ENCODE assay signal across 22 cellular contexts in the genomic region with DNA sequence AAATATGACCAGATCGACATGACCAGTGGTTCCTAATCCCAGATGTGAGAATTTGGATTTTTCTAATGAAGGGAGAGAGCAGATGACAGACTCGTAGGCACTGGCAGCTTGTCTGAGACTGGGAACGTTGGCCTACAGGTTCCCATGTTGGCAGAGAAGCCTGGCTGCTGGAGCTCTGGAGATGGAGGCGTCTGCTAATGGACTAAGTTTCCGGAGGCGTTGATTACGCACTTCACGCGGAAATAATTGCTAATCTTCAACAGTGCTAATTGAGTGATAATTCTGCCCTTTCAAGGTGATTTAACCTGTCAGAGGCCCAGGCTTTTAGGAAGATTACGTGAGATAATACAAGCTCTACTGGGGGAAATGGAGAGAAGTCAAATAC.
DNase-seq lines count a peak whose midpoint lies in the region; FAIRE-seq and TF ChIP-seq lines count a peak whose summit lies in the region.
"Had no signal": no experiment of that assay in that cellular context is flagged by ENCODE, and none has a peak within 500 bp of the region (broad histone marks: within the 10 kb centered on the region; RNA-seq: fewer than 3 reads in every experiment).

No MANE protein-coding gene starts in this region.

- H3K4me2 ChIP-seq in H1 (ENCODE audit: insufficient read depth in 1 of 2, low read depth in 2 of 2, low read length in 2 of 2) (no peak overlapping the region), neuronal stem cell (ENCODE audit: insufficient read depth, low read length, poor library complexity, severe bottlenecking) (no peak overlapping the region)

- no peaks in the 10 kb centered on the region for H3K79me1 ChIP-seq in H1 (ENCODE audit: low read depth, low read length)
- no peaks in the 10 kb centered on the region for H3K79me1 ChIP-seq in neuronal stem cell (ENCODE audit: low read depth, low read length)

- H2BK12ac ChIP-seq in H1 (ENCODE audit: low read depth, low read length) (no peak overlapping the region), neuronal stem cell (ENCODE audit: low read length) (no peak overlapping the region)

- no peaks in the 10 kb centered on the region for H4K20me1 ChIP-seq in H1 (replicated peaks in 1 of 2; ENCODE audit: control insufficient read depth in 1 of 2, insufficient read depth in 2 of 2, low read length in 2 of 2)

- TF ChIP-seq RAD21 in H1 (IDR thresholded peaks at IDR 0.05 in 1 of 2, conservative IDR thresholded peaks at IDR 0.05 in 1 of 2; ENCODE audit: low read depth in 2 of 2, low read length in 2 of 2): no peak

- H4K8ac ChIP-seq in H1 (ENCODE audit: extremely low read depth, insufficient read depth, low read length) (no peak overlapping the region), neuronal stem cell (ENCODE audit: low read depth, low read length) (no peak overlapping the region)

- H3K9me3 ChIP-seq in H1 (ENCODE audit: insufficient read depth in 2 of 2, low read depth in 1 of 2, low read length in 1 of 2) (no peaks in the 10 kb centered on the region), neuronal stem cell (replicated peaks in 1 of 2; ENCODE audit: control insufficient read depth in 2 of 2, insufficient read depth in 1 of 2, low read depth in 1 of 2, low read length in 2 of 2) (no peaks in the 10 kb centered on the region)
- H3K9me3 ChIP-seq: Caco-2 had no signal

- H3K27ac ChIP-seq in H1 (ENCODE audit: low read depth, low read length) (no peak overlapping the region), neuronal stem cell (replicated peaks; ENCODE audit: low read length) (no peak overlapping the region)

- DNase-seq in NCI-H2171 treated with DMSO at 0.1 percent for 48 hours (lab: John Stamatoyannopoulos, UW) (peak; percentile 14), NCI-H2171 (lab: John Stamatoyannopoulos, UW) (no peak), NCI-H69 (lab: John Stamatoyannopoulos, UW) (peak; percentile 51), H1 (ENCODE audit: low read depth in 1 of 2, low spot score in 2 of 2) (no peak), neuronal stem cell (ENCODE audit: low spot score) (no peak), midbrain (lab: John Stamatoyannopoulos, UW) (no peak), hippocampal formation (lab: John Stamatoyannopoulos, UW) (no peak), NCI-H2081 treated with DMSO at 0.1 percent for 48 hours (lab: John Stamatoyannopoulos, UW) (no peak)
- DNase-seq: 8988T; Caco-2; CD4-positive, alpha-beta T cell; DMS53; EL; GOT3; KBM-7; MV-4-11; NCI-H1930; NCI-H526 treated with DMSO at 0.1 percent for 48 hours; PC-3; RPMI8226; SIG-M5 had no signal

- no peaks in the 10 kb centered on the region for H3K23me2 ChIP-seq in H1 (ENCODE audit: low read depth, low read length)

- no peak for TF ChIP-seq CTCF in H1 (IDR thresholded peaks at IDR 0.05; ENCODE audit: control extremely low read depth in 1 of 3, insufficient read depth in 1 of 3, low read depth in 1 of 3, low read length in 3 of 3)

- H2BK20ac ChIP-seq in H1 (ENCODE audit: low read length): no peak overlapping the region

- WGBS in H1 (ENCODE audit: extremely low coverage in 1 of 2, insufficient coverage in 1 of 2, insufficient read length in 1 of 2, insufficient replicate concordance in 2 of 2, low coverage in 1 of 2, low lambda C conversion rate in 2 of 2, missing lambda C conversion rate in 1 of 2), 2 experiments: 82% methylated on average over 10 of the region's 10 CpGs; no CpG with 5 or more reads in 1 of the 2 experiments
- no CpG with 5 or more reads among the region's 10 CpGs for WGBS in neuronal stem cell (ENCODE audit: extremely low coverage in 2 of 2, insufficient read length in 2 of 2, insufficient replicate concordance in 1 of 2), 2 donors

- H3K4me1 ChIP-seq in H1 (replicated peaks in 1 of 4; ENCODE audit: control insufficient read depth in 3 of 4, insufficient read depth in 4 of 4, low read length in 3 of 4): no peaks in the 10 kb centered on the region
- H3K4me1 ChIP-seq in neuronal stem cell (ENCODE audit: control insufficient read depth in 2 of 2, insufficient read depth in 1 of 2, low read depth in 1 of 2, low read length in 2 of 2): peaks cover 0 to 15% of the 10 kb centered on the region in 2 donors
- H3K4me1 ChIP-seq: Caco-2 had no signal

- H3K79me2 ChIP-seq in H1 (ENCODE audit: control insufficient read depth in 1 of 2, insufficient read depth in 2 of 2, low read length in 2 of 2): no peaks in the 10 kb centered on the region

- H3K36me3 ChIP-seq in H1 (ENCODE audit: control insufficient read depth in 2 of 4, insufficient read depth in 4 of 4, low read length in 3 of 4) (no peaks in the 10 kb centered on the region), neuronal stem cell (replicated peaks in 1 of 2; ENCODE audit: control insufficient read depth in 2 of 2, insufficient read depth in 2 of 2, low read length in 2 of 2) (no peaks in the 10 kb centered on the region)

- H2AK5ac ChIP-seq in H1 (ENCODE audit: low read depth, low read length) (no peak overlapping the region), neuronal stem cell (ENCODE audit: low read depth, low read length) (peak overlapping the region; percentile 49)

- 0 out of 2 replicates have a peak overlapping the region, but pooled peaks have one; percentile 16 for H2BK15ac ChIP-seq in H1 (ENCODE audit: low read length)
- no peak overlapping the region for H2BK15ac ChIP-seq in neuronal stem cell (ENCODE audit: low read length)

- H3K18ac ChIP-seq in H1 (ENCODE audit: extremely low read depth, low read length) (no peak overlapping the region), neuronal stem cell (ENCODE audit: low read length) (no peak overlapping the region)

- H2AFZ ChIP-seq in H1 (ENCODE audit: low read length) (no peak overlapping the region), neuronal stem cell (ENCODE audit: low read length) (no peak overlapping the region)

- no peak for TF ChIP-seq POLR2A in H1 (IDR thresholded peaks at IDR 0.05; ENCODE audit: control extremely low read depth in 1 of 2, low read depth in 2 of 2, low read length in 2 of 2)

- TF ChIP-seq EP300 in H1 (IDR thresholded peaks at IDR 0.05; ENCODE audit: borderline replicate concordance in 1 of 2, low read depth in 2 of 2, low read length in 2 of 2): no peak

- H3K23ac ChIP-seq in H1 (ENCODE audit: insufficient read length) (no peak overlapping the region), neuronal stem cell (ENCODE audit: low read depth, low read length, poor library complexity) (no peak overlapping the region)

- no peak for FAIRE-seq in H1 (lab: Jason Lieb, UNC)
- FAIRE-seq: GM12878 had no signal

- CTCF ChIA-PET in H1 (lab: Charles Lee; ENCODE audit: partially characterized antibody): no interaction called here

- H4K91ac ChIP-seq in H1 (replicated peaks; ENCODE audit: insufficient read length, low read length): no peak overlapping the region
- H4K91ac ChIP-seq in neuronal stem cell (ENCODE audit: low read depth, low read length, poor library complexity): no peak overlapping the region

- POLR2A ChIA-PET in H1 (lab: Charles Lee; ENCODE audit: partially characterized antibody): no interaction called here

- H3K9ac ChIP-seq in H1 (replicated peaks in 1 of 4; ENCODE audit: extremely low read depth in 1 of 4, low read depth in 3 of 4, low read length in 3 of 4) (no peak overlapping the region), neuronal stem cell (ENCODE audit: low read depth, low read length, poor library complexity) (no peak overlapping the region)

- H2BK5ac ChIP-seq in H1 (ENCODE audit: low read depth, low read length) (no peak overlapping the region), neuronal stem cell (ENCODE audit: low read length) (no peak overlapping the region)

- H3K4ac ChIP-seq in H1 (replicated peaks; ENCODE audit: insufficient read length, low read depth, low read length) (no peak overlapping the region), neuronal stem cell (ENCODE audit: low read length) (no peak overlapping the region)

- H4K5ac ChIP-seq in H1 (ENCODE audit: insufficient read length, low read depth, low read length): no peak overlapping the region

- H3K14ac ChIP-seq in H1 (ENCODE audit: insufficient read length) (no peak overlapping the region), neuronal stem cell (ENCODE audit: low read length) (no peak overlapping the region)

- no peak overlapping the region for H2BK120ac ChIP-seq in H1 (replicated peaks; ENCODE audit: low read depth, low read length)
- H2BK120ac ChIP-seq in neuronal stem cell (ENCODE audit: low read depth, low read length): no peak overlapping the region

- no peak overlapping the region for H3K4me3 ChIP-seq in H1 (ENCODE audit: extremely low read depth in 1 of 4, insufficient read depth in 2 of 4, low read depth in 3 of 4, low read length in 4 of 4)
- no peak overlapping the region for H3K4me3 ChIP-seq in neuronal stem cell (ENCODE audit: low read length in 2 of 2)
- H3K4me3 ChIP-seq: GM12878 had no signal

- H3K27me3 ChIP-seq in H1 (replicated peaks in 1 of 4; ENCODE audit: control insufficient read depth in 3 of 4, extremely low read depth in 1 of 4, insufficient read depth in 3 of 4, low read length in 3 of 4): no peaks in the 10 kb centered on the region
- H3K27me3 ChIP-seq in neuronal stem cell (ENCODE audit: control insufficient read depth in 3 of 3, insufficient read depth in 3 of 3, low read depth in 1 of 3, low read length in 3 of 3): peaks cover 0 to 3% (median 0%) of the 10 kb centered on the region in 3 experiments

- no peak overlapping the region for H3K56ac ChIP-seq in H1 (replicated peaks; ENCODE audit: insufficient read length, low read depth, low read length)

TF ChIP-seq in H1, 55 proteins besides CTCF, POLR2A, EP300 and RAD21:
- no peak for TF ChIP-seq GABPA (IDR thresholded peaks at IDR 0.05; ENCODE audit: borderline replicate concordance, insufficient read depth, low read length)
- no peak for TF ChIP-seq RBBP5 (IDR thresholded peaks at IDR 0.05; ENCODE audit: borderline replicate concordance, low read depth, low read length)
- TF ChIP-seq RNF2 (IDR thresholded peaks at IDR 0.05; ENCODE audit: borderline replicate concordance, low read depth, low read length, missing control alignments, poor library complexity, severe bottlenecking): no peak
- TF ChIP-seq TBP (IDR thresholded peaks at IDR 0.05; ENCODE audit: low read depth, low read length): no peak
- no peak for TF ChIP-seq CREB1 (IDR thresholded peaks at IDR 0.05)
- TF ChIP-seq SRF (IDR thresholded peaks at IDR 0.05; ENCODE audit: low read depth, low read length): no peak

Comparison
In these comparisons a context has a peak if more than half of its experiments do, and no peak if none do; other contexts are left out.
1. DNase-seq: peak in NCI-H2171 treated with DMSO at 0.1 percent for 48 hours (single experiment) and NCI-H69 (single experiment); none in NCI-H2171 (single experiment), H1 (0 of 2), neuronal stem cell (single experiment), midbrain (single experiment), hippocampal formation (0 of 2) and NCI-H2081 treated with DMSO at 0.1 percent for 48 hours (single experiment).